19 cellular contexts compared by ENCODE assay signal in genomic region chr13:54573186-54573585, GRCh38.
DNase-seq lines count a peak whose midpoint lies in the region; ATAC-seq and TF ChIP-seq lines count a peak whose summit lies in the region.
"Had no signal": no experiment of that assay in that cellular context is flagged by ENCODE, and none has a peak within 500 bp of the region (broad histone marks: within the 10 kb centered on the region; RNA-seq: fewer than 3 reads in every experiment).

No MANE protein-coding gene starts in this region.

- no peak overlapping the region for H3K56ac ChIP-seq in H9 (ENCODE audit: insufficient read length, low read depth, low read length)

- H3K27ac ChIP-seq in H9 (ENCODE audit: insufficient read length, low read depth, low read length) (no peak overlapping the region), hepatocyte (no peak overlapping the region)
- H3K27ac ChIP-seq: HL-60, SJSA1 had no signal

- H4K5ac ChIP-seq in H9 (ENCODE audit: insufficient read length, low read depth, low read length), result no peak overlapping the region

- H3K18ac ChIP-seq in H9 (ENCODE audit: insufficient read length, low read depth, low read length), result no peak overlapping the region

- no peak overlapping the region for H3K4me3 ChIP-seq in hepatocyte
- H3K4me3 ChIP-seq: SJSA1 had no signal

- H2BK120ac ChIP-seq in H9 (ENCODE audit: low read depth, low read length, poor library complexity, severe bottlenecking), result no peak overlapping the region

- no peak overlapping the region for H2AK5ac ChIP-seq in H9 (ENCODE audit: insufficient read length, low read length)

- no peak overlapping the region for H2BK12ac ChIP-seq in H9 (ENCODE audit: insufficient read length, low read depth, low read length)

- 0 out of 4 replicates have a peak, but pooled peaks cover 0 to 4% of the 10 kb centered on the region in 2 experiments for H3K4me1 Mint-ChIP-seq in H9
- H3K4me1 Mint-ChIP-seq: B cell had no signal

- no peaks in the 10 kb centered on the region for H3K79me1 ChIP-seq in H9 (ENCODE audit: insufficient read depth, low read depth, low read length, poor library complexity, severe bottlenecking)

- H3K79me2 ChIP-seq in H9 (ENCODE audit: insufficient read depth, low read length) (no peaks in the 10 kb centered on the region), hepatocyte (no peaks in the 10 kb centered on the region)

- H3K14ac ChIP-seq in H9 (ENCODE audit: insufficient read depth, low read length), result no peak overlapping the region

- no peak overlapping the region for H3K4me2 ChIP-seq in H9 (ENCODE audit: insufficient read depth, insufficient read length, low read length)
- H3K4me2 ChIP-seq in hepatocyte, result peak overlapping the region; percentile 20

- H4K20me1 ChIP-seq in H9 (ENCODE audit: control insufficient read depth, insufficient read depth, insufficient read length), result no peaks in the 10 kb centered on the region
- H4K20me1 ChIP-seq in hepatocyte (ENCODE audit: insufficient read depth, poor library complexity, severe bottlenecking), result no peaks in the 10 kb centered on the region

- H3K27me3 Mint-ChIP-seq in H9 (ENCODE audit: low read depth), result no peaks in the 10 kb centered on the region
- H3K27me3 Mint-ChIP-seq: B cell; CD4-positive, alpha-beta T cell had no signal

- H3K9me3 ChIP-seq in H9 (ENCODE audit: control insufficient read depth, low read depth, low read length) (no peaks in the 10 kb centered on the region), hepatocyte (ENCODE audit: low read depth) (no peaks in the 10 kb centered on the region)
- H3K9me3 ChIP-seq: SJSA1 had no signal

- TF ChIP-seq CTCF in H9 (conservative IDR thresholded peaks at IDR 0.05) (peak; percentile 43; the same call in 2 of the 3 replicates), hepatocyte (IDR thresholded peaks at IDR 0.05; ENCODE audit: poor library complexity) (no peak)

- H4K8ac ChIP-seq in H9 (replicated peaks; ENCODE audit: insufficient read length, low read depth, low read length), result no peak overlapping the region

- peaks cover 0 to 3% of the 10 kb centered on the region in 2 experiments; a peak in 2 of 5 replicates for H3K9me3 Mint-ChIP-seq in H9

- H3K23ac ChIP-seq in H9 (ENCODE audit: insufficient read length, low read depth, low read length), result no peak overlapping the region

- no peaks in the 10 kb centered on the region for H3K36me3 ChIP-seq in hepatocyte (replicated peaks; ENCODE audit: insufficient read depth, low read depth)
- H3K36me3 ChIP-seq: SJSA1 had no signal

- H2BK15ac ChIP-seq in H9 (ENCODE audit: low read depth, low read length), result no peak overlapping the region

- DNase-seq in NCI-H2171 treated with DMSO at 0.1 percent for 48 hours (lab: John Stamatoyannopoulos, UW) (peak; percentile 16), NCI-H2171 (lab: John Stamatoyannopoulos, UW) (no peak), H9 (peak; percentile 46), hepatocyte (ENCODE audit: low spot score) (no peak), EL (no peak), NCI-H1436 treated with DMSO at 0.1 percent for 48 hours (lab: John Stamatoyannopoulos, UW) (no peak), NCI-H524 (lab: John Stamatoyannopoulos, UW) (no peak)
- DNase-seq: CD4-positive, alpha-beta T cell; HCEC 1CT; IMR-90; NCI-H1417 treated with DMSO at 0.1 percent for 48 hours; NCI-H2081; NCI-H226; NCI-H524 treated with DMSO at 0.1 percent for 48 hours had no signal

- H4K91ac ChIP-seq in H9 (ENCODE audit: insufficient read length, low read depth, low read length), result no peak overlapping the region

- no peak overlapping the region for H3T11ph ChIP-seq in H9 (ENCODE audit: low read length)

- H3K23me2 ChIP-seq in H9 (ENCODE audit: insufficient read length, low read depth, low read length, poor library complexity, severe bottlenecking), result no peaks in the 10 kb centered on the region

- no peak overlapping the region for H3K27ac Mint-ChIP-seq in H9
- H3K27ac Mint-ChIP-seq: B cell; CD4-positive, alpha-beta T cell had no signal

- no peak overlapping the region for H2BK20ac ChIP-seq in H9 (ENCODE audit: low read depth, low read length, poor library complexity, severe bottlenecking)

- no peak overlapping the region for H2BK5ac ChIP-seq in H9 (ENCODE audit: insufficient read length, low read length)

- no peaks in the 10 kb centered on the region for H3K27me3 ChIP-seq in H9 (ENCODE audit: insufficient read depth, low read length)
- H3K27me3 ChIP-seq in hepatocyte, result no peaks in the 10 kb centered on the region
- H3K27me3 ChIP-seq: SJSA1 had no signal

- H3K9me2 ChIP-seq in hepatocyte (replicated peaks; ENCODE audit: insufficient read depth), result no peaks in the 10 kb centered on the region

- no CpG with 5 or more reads among the region's 6 CpGs for WGBS in H9 (ENCODE audit: extremely low coverage, insufficient read length, low lambda C conversion rate)
- 85% methylated on average over 6 of the region's 6 CpGs for WGBS in hepatocyte (ENCODE audit: low lambda C conversion rate, missing lambda C conversion rate)

- peaks cover 0 to 5% (median 2%) of the 10 kb centered on the region in 3 experiments; a peak in 3 of 7 replicates for H3K36me3 Mint-ChIP-seq in H9 (ENCODE audit: insufficient read depth in 1 of 3, low read depth in 3 of 3)

- no peak overlapping the region for H3K4me3 Mint-ChIP-seq in H9
- H3K4me3 Mint-ChIP-seq: B cell; CD4-positive, alpha-beta T cell had no signal

- no peak for ATAC-seq in HG02885 (IDR thresholded peaks at IDR 0.05; ENCODE audit: poor library complexity, unreplicated experiment)
- ATAC-seq: Panc1 had no signal

- H3K4ac ChIP-seq in H9 (ENCODE audit: low read depth, low read length), result no peak overlapping the region

- H2AFZ ChIP-seq in H9 (ENCODE audit: low read length) (no peak overlapping the region), hepatocyte (no peak overlapping the region)

- H3K4me1 ChIP-seq in H9 (ENCODE audit: insufficient read depth, low read length), result no peaks in the 10 kb centered on the region
- no peaks in the 10 kb centered on the region for H3K4me1 ChIP-seq in hepatocyte (ENCODE audit: insufficient read depth)
- H3K4me1 ChIP-seq: SJSA1 had no signal

- H3K9ac ChIP-seq in H9 (ENCODE audit: extremely low read depth, insufficient read length, low read length), result no peak overlapping the region

Comparison
In these comparisons a context has a peak if more than half of its experiments do, and no peak if none do; other contexts are left out.
1. DNase-seq: peak in NCI-H2171 treated with DMSO at 0.1 percent for 48 hours (single experiment) and H9 (single experiment); none in NCI-H2171 (single experiment), hepatocyte (single experiment), EL (single experiment), NCI-H1436 treated with DMSO at 0.1 percent for 48 hours (single experiment) and NCI-H524 (0 of 2).